7 cellular contexts compared by ENCODE assay signal in the genomic region with DNA sequence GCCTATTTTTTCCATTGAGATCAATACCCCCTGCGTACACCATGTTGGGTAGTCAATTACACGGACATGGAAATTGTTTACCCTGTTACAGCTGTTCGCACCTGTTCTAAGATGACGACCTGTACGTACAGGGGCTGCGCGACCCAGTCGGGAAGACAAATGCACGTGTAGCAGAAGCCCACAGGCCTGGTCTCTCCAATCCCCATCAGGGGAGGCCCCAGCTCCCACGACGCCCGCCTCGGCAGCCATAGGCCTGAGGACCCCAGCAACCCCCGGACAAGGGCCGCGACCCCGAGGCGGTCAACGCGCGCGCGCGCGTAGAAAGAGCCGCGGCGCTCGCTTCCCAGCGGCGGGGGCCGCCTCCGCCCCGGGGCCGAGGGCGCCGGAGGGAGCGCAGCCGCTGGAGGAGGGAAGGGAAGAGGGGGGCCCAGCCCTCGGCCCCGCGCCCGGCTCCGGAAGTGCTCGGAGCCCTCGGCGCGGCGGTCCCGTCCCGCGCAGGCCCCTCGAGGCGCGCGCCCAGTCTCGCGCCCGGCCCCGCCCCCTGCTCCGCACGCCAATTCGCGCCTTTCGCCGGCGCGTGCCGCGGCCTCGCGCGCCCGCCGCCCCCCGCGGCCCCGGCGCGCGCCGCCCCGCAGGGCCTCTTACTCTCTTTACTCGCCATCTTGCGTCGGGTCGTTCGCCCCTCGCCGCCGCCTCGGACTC. TPM values are rescaled to one million over a fixed set of nuclear protein-coding genes. Genes with fewer than 3 reads are reported as not detected.
DNase-seq lines count a peak whose midpoint lies in the region; ATAC-seq and TF ChIP-seq lines count a peak whose summit lies in the region.

No MANE protein-coding gene starts in this region.

- H3K4ac ChIP-seq in mesendoderm (ENCODE audit: low read depth, low read length), result peak overlapping the region; percentile 62

- H3K4me1 ChIP-seq in mesendoderm (ENCODE audit: control insufficient read depth, low read depth, low read length) (no peaks in the 10 kb centered on the region), subcutaneous abdominal adipose tissue (ENCODE audit: control insufficient read depth in 5 of 5, insufficient read depth in 5 of 5, low read length in 5 of 5) (peaks cover 6 to 35% (median 28%) of the 10 kb centered on the region in 5 donors)

- peak overlapping the region; percentile 88 for H3K56ac ChIP-seq in mesendoderm (ENCODE audit: low read length)

- ATAC-seq in GM18505 (IDR thresholded peaks at IDR 0.05; ENCODE audit: unreplicated experiment), result peak; percentile 41

- no peak overlapping the region for H3K23ac ChIP-seq in mesendoderm (ENCODE audit: low read length)

- H2AK5ac ChIP-seq in mesendoderm (ENCODE audit: low read length), result no peak overlapping the region

- peak overlapping the region; percentile 54 for H3K4me2 ChIP-seq in mesendoderm (ENCODE audit: low read length)

- H2BK120ac ChIP-seq in mesendoderm (ENCODE audit: low read depth, low read length), result peak overlapping the region; percentile 21

- DNase-seq in HEK293T (ENCODE audit: extremely low spot score) (peak; percentile 71), NCI-H1092 (lab: John Stamatoyannopoulos, UW) (peak; percentile 24), mesendoderm (peak; percentile 38)
- DNase-seq in activated CD4-positive, CD25-positive, alpha-beta regulatory T cell treated with anti-CD3 and anti-CD28 coated beads, Interleukin-2, amount 50 U/mL, for 72 hours, result peak; percentile 49
- DNase-seq in effector CD4-positive, alpha-beta T cell, result peak; percentile 38

- POLR2A ChIA-PET in HEK293T (lab: Yijun Ruan, JAX), result interaction anchor here (0.6 to 1.7 kb wide), 4 partner anchors 10 to 128 kb away, joined by 3 to 11 read pairs (median 3); no protein-coding TSS in a partner anchor

- H3K79me2 ChIP-seq in mesendoderm (ENCODE audit: control insufficient read depth, insufficient read depth, low read length), result peaks cover 20% of the 10 kb centered on the region

- peak overlapping the region; percentile 75 for H3K4me3 ChIP-seq in mesendoderm (ENCODE audit: low read length)
- peak overlapping the region; percentile 73 to 85 (median 81) for H3K4me3 ChIP-seq in subcutaneous abdominal adipose tissue (ENCODE audit: low read depth in 1 of 5, low read length in 5 of 5)

- H3K27me3 ChIP-seq in mesendoderm (ENCODE audit: insufficient read depth, low read length, poor library complexity), result no peaks in the 10 kb centered on the region
- H3K27me3 ChIP-seq in subcutaneous abdominal adipose tissue (ENCODE audit: control insufficient read depth in 5 of 5, insufficient read depth in 4 of 5, low read length in 5 of 5), result peaks cover 0 to 13% (median 0%) of the 10 kb centered on the region in 5 donors

- H3K36me3 ChIP-seq in mesendoderm (ENCODE audit: control insufficient read depth, insufficient read depth, low read length) (no peaks in the 10 kb centered on the region), subcutaneous abdominal adipose tissue (ENCODE audit: control insufficient read depth in 5 of 5, insufficient read depth in 5 of 5, low read length in 5 of 5) (no peaks in the 10 kb centered on the region)

- TF ChIP-seq POLR2A in GM18505 (IDR thresholded peaks at IDR 0.05; ENCODE audit: borderline replicate concordance, extremely low read depth, insufficient read depth, insufficient read length), result no peak

- H2BK15ac ChIP-seq in mesendoderm (replicated peaks; ENCODE audit: low read depth), result no peak overlapping the region

- no peak overlapping the region for H4K8ac ChIP-seq in mesendoderm (ENCODE audit: low read depth, low read length)

- peak overlapping the region; percentile 71 for H3K18ac ChIP-seq in mesendoderm (ENCODE audit: low read length)

- H3K79me1 ChIP-seq in mesendoderm (ENCODE audit: low read length), result peaks cover 4% of the 10 kb centered on the region

- H3K27ac ChIP-seq in mesendoderm (ENCODE audit: low read depth, low read length) (peak overlapping the region; percentile 97), subcutaneous abdominal adipose tissue (ENCODE audit: low read depth, low read length) (peak overlapping the region; percentile 68)

- no peaks in the 10 kb centered on the region for H3K9me3 ChIP-seq in subcutaneous abdominal adipose tissue (ENCODE audit: control insufficient read depth in 5 of 5, low read length in 5 of 5)

- H3K9ac ChIP-seq in mesendoderm (ENCODE audit: low read length) (peak overlapping the region; percentile 83), subcutaneous abdominal adipose tissue (ENCODE audit: low read length in 5 of 5) (peak overlapping the region; percentile 64 to 81 (median 68))

- WGBS in mesendoderm (ENCODE audit: extremely low coverage, insufficient coverage, low lambda C conversion rate), result no CpG with 5 or more reads among the region's 92 CpGs

- no peak overlapping the region for H2BK5ac ChIP-seq in mesendoderm (ENCODE audit: low read length)

- H4K5ac ChIP-seq in mesendoderm (ENCODE audit: low read length), result no peak overlapping the region

- CTCF ChIA-PET in HEK293T (lab: Yijun Ruan, JAX), result no interaction called here

TF ChIP-seq in HEK293T, 16 proteins besides CTCF, POLR2A, EP300 and RAD21:
- TF ChIP-seq NFRKB (IDR thresholded peaks at IDR 0.05) (no peak), L3MBTL2 (conservative IDR thresholded peaks at IDR 0.05) (peak; percentile 66), FOXK2 (IDR thresholded peaks at IDR 0.05) (no peak), ELF4 (IDR thresholded peaks at IDR 0.05) (no peak), TARDBP (IDR thresholded peaks at IDR 0.05) (no peak), SUZ12 (IDR thresholded peaks at IDR 0.05) (no peak), ARNT (IDR thresholded peaks at IDR 0.05) (peak; percentile 83), FOXA1 (IDR thresholded peaks at IDR 0.05) (no peak), LEF1 (IDR thresholded peaks at IDR 0.05; ENCODE audit: borderline replicate concordance) (no peak; the same call in 1 of the 2 replicates), HDGF (IDR thresholded peaks at IDR 0.05; ENCODE audit: borderline replicate concordance) (no peak), BHLHE40 (IDR thresholded peaks at IDR 0.05; ENCODE audit: borderline replicate concordance) (no peak), CTBP1 (IDR thresholded peaks at IDR 0.05; ENCODE audit: borderline replicate concordance) (no peak), SP1 (IDR thresholded peaks at IDR 0.05) (no peak), ZNF384 (IDR thresholded peaks at IDR 0.05) (no peak), FOXM1 (IDR thresholded peaks at IDR 0.05; ENCODE audit: borderline replicate concordance) (0 out of 2 replicates have a peak, but pooled peaks have one; percentile 2)
- TF ChIP-seq, protein P1, sequence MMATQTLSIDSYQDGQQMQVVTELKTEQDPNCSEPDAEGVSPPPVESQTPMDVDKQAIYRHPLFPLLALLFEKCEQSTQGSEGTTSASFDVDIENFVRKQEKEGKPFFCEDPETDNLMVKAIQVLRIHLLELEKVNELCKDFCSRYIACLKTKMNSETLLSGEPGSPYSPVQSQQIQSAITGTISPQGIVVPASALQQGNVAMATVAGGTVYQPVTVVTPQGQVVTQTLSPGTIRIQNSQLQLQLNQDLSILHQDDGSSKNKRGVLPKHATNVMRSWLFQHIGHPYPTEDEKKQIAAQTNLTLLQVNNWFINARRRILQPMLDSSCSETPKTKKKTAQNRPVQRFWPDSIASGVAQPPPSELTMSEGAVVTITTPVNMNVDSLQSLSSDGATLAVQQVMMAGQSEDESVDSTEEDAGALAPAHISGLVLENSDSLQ (IDR thresholded peaks at IDR 0.05), result no peak
TF ChIP-seq in HEK293T: peak in this region for 3.

RNA-seq across cellular contexts. Expression of a gene that starts 0.6 kb away (rescaled TPM):
- polyA plus RNA-seq in mesendoderm (2013, experiment 1 of 2), result 54.4 TPM
- 56.3 TPM for polyA plus RNA-seq in mesendoderm (2013, experiment 2 of 2)

Comparison
In these comparisons a context has a peak if more than half of its experiments do, and no peak if none do; other contexts are left out.
1. Peak in every context shown above with its lines: DNase-seq, ATAC-seq, H3K4me3 ChIP-seq and H3K27ac ChIP-seq.